8 cellular contexts compared by ENCODE assay signal in genomic region chr5:28344803-28345433, GRCh38.
DNase-seq lines count a peak whose midpoint lies in the region; ATAC-seq, FAIRE-seq and TF ChIP-seq lines count a peak whose summit lies in the region.

No MANE protein-coding gene starts in this region.

- no peak overlapping the region for H3K4me3 ChIP-seq in cardiac muscle cell
- no peak overlapping the region for H3K4me3 ChIP-seq in heart left ventricle
- no peak overlapping the region for H3K4me3 ChIP-seq in choroid plexus epithelial cell (ENCODE audit: low read depth, low read length)

- DNase-seq in cardiac muscle cell (ENCODE audit: low read depth in 1 of 2, low spot score in 1 of 2) (peak; percentile 67 to 78), heart left ventricle (no peak), NCI-H748 (lab: John Stamatoyannopoulos, UW; ENCODE audit: unreplicated experiment) (peak; percentile 91), choroid plexus epithelial cell (ENCODE audit: low read depth) (peak; percentile 86), retina (peak; percentile 13), frontal cortex (ENCODE audit: low spot score in 2 of 2) (no peak)
- DNase-seq in activated CD4-positive, CD25-positive, alpha-beta regulatory T cell treated with anti-CD3 and anti-CD28 coated beads, Interleukin-2, amount 50 U/mL, for 72 hours = no peak

- ATAC-seq in heart left ventricle = no peak
- ATAC-seq in GM18511 (IDR thresholded peaks at IDR 0.05; ENCODE audit: unreplicated experiment) = no peak

- no peaks in the 10 kb centered on the region for H3K9me3 ChIP-seq in cardiac muscle cell (ENCODE audit: low read depth)
- peaks cover 0 to 8% (median 0%) of the 10 kb centered on the region in 12 donors for H3K9me3 ChIP-seq in heart left ventricle

- intact Hi-C loops in heart left ventricle (cut with DNase I) = loop anchor here in 1 of 10 donors (5.0 kb wide), 1 partner anchor 422 kb away; no protein-coding TSS in a partner anchor

- H3K4me1 ChIP-seq in cardiac muscle cell (ENCODE audit: low read depth) (no peaks in the 10 kb centered on the region), heart left ventricle (no peaks in the 10 kb centered on the region)

- TF ChIP-seq CTCF in cardiac muscle cell (IDR thresholded peaks at IDR 0.05; ENCODE audit: low read depth, low read length) (peak; percentile 48), heart left ventricle (IDR thresholded peaks at IDR 0.05) (peak in 6 of 12 donors; percentile 16 to 40 (median 36)), choroid plexus epithelial cell (conservative IDR thresholded peaks at IDR 0.05; ENCODE audit: low read depth, low read length) (peak; percentile 70)

- H3K27me3 ChIP-seq in cardiac muscle cell (no peaks in the 10 kb centered on the region), heart left ventricle (no peaks in the 10 kb centered on the region)

- no peak for FAIRE-seq in frontal cortex (lab: Jason Lieb, UNC)

- TF ChIP-seq POLR2A in heart left ventricle (IDR thresholded peaks at IDR 0.05) = no peak

- H3K27ac ChIP-seq in cardiac muscle cell (no peak overlapping the region), heart left ventricle (no peak overlapping the region)

- WGBS in heart left ventricle, 4 donors = 23 to 29% (median 26%) methylated on average over 5 of the region's 5 CpGs

- H3K36me3 ChIP-seq in cardiac muscle cell (no peaks in the 10 kb centered on the region), heart left ventricle (no peaks in the 10 kb centered on the region)

Comparison
In these comparisons a context has a peak if more than half of its experiments do, and no peak if none do; other contexts are left out.
1. DNase-seq: peak in cardiac muscle cell (2 of 2), NCI-H748 (single experiment), choroid plexus epithelial cell (single experiment) and retina (single experiment); none in heart left ventricle (0 of 5), activated CD4-positive, CD25-positive, alpha-beta regulatory T cell treated with anti-CD3 and anti-CD28 coated beads, Interleukin-2, amount 50 U/mL, for 72 hours (single experiment) and frontal cortex (0 of 2).